ENCODE assay signal across 16 cellular contexts in the genomic region with DNA sequence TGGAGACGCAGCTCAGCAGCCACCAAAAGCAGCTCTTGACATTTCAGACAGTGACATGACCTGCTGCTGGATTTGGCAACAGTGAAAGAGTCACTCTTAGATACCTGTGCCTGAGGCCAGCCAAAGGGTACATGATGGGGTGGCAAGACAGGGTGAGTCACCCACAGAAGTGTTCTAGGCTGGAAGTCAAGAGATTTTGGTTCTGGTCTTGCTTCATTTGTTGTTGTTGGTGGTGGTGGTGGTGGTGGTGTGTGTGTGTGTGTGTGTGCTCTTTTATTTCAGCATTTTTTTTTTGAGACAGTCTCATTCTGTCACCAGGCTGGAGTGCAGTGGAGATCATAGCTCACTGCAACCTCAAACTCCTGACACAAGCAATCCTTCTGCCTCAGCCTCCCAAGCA. TPM values are rescaled to one million over a fixed set of nuclear protein-coding genes. Genes with fewer than 3 reads are reported as not detected.
A peak's percentile ranks its signal among the peaks of the same experiment; 100 is the strongest.
DNase-seq lines count a peak whose midpoint lies in the region; ATAC-seq and TF ChIP-seq lines count a peak whose summit lies in the region.
"Had no signal": no experiment of that assay in that cellular context is flagged by ENCODE, and none has a peak within 500 bp of the region (broad histone marks: within the 10 kb centered on the region; RNA-seq: fewer than 3 reads in every experiment).

No MANE protein-coding gene starts in this region.

- H3K18ac ChIP-seq in mesenchymal stem cell (ENCODE audit: low read depth in 1 of 2, low read length in 2 of 2): no peak overlapping the region

- H4K8ac ChIP-seq in mesenchymal stem cell (ENCODE audit: low read length): no peak overlapping the region

- H3F3A ChIP-seq in SK-N-SH (replicated peaks; ENCODE audit: insufficient read depth): no peaks in the 10 kb centered on the region

- CTCF ChIA-PET in SK-N-SH (lab: Yijun Ruan, JAX): interaction anchor here (1.5 kb wide), 1 partner anchor 10 kb away, joined by 4 read pairs; no protein-coding TSS in a partner anchor

- H3K27ac ChIP-seq in psoas muscle: peak overlapping the region; percentile 42
- no peak overlapping the region for H3K27ac ChIP-seq in mesenchymal stem cell (ENCODE audit: low read length, poor library complexity, severe bottlenecking)
- H3K27ac ChIP-seq in SK-N-SH (ENCODE audit: low read depth in 2 of 2, low read length in 1 of 2): no peak overlapping the region

- H3K9ac ChIP-seq in mesenchymal stem cell (ENCODE audit: low read length) (no peak overlapping the region), SK-N-SH (no peak overlapping the region)

- no peak overlapping the region for H2BK120ac ChIP-seq in mesenchymal stem cell (ENCODE audit: low read depth, low read length)

- no peaks in the 10 kb centered on the region for H3K27me3 Mint-ChIP-seq in activated T-cell treated with anti-CD3 and anti-CD28 coated beads, Interleukin-2, amount 50 U/mL, for 24 hours
- H3K27me3 Mint-ChIP-seq in IgD-negative memory B cell: no peaks in the 10 kb centered on the region

- H3K4me2 ChIP-seq in mesenchymal stem cell (ENCODE audit: low read length, poor library complexity, severe bottlenecking) (no peak overlapping the region), SK-N-SH (no peak overlapping the region)

- no peaks in the 10 kb centered on the region for H3K9me2 ChIP-seq in SK-N-SH

- H4K20me1 ChIP-seq in SK-N-SH (ENCODE audit: insufficient read depth): no peaks in the 10 kb centered on the region

- no peaks in the 10 kb centered on the region for H3K9me3 Mint-ChIP-seq in activated T-cell treated with anti-CD3 and anti-CD28 coated beads, Interleukin-2, amount 50 U/mL, for 24 hours
- H3K9me3 Mint-ChIP-seq in IgD-negative memory B cell: no peaks in the 10 kb centered on the region
- H3K9me3 Mint-ChIP-seq in activated naive CD4-positive, alpha-beta T cell treated with anti-CD3 and anti-CD28 coated beads, Interleukin-2, amount 50 U/mL, for 72 hours: peaks cover 0 to 5% of the 10 kb centered on the region in 2 donors
- H3K9me3 Mint-ChIP-seq: immature natural killer cell, nephron had no signal

- H3K9me3 ChIP-seq in psoas muscle (no peaks in the 10 kb centered on the region), mesenchymal stem cell (ENCODE audit: control insufficient read depth, low read length) (no peaks in the 10 kb centered on the region), SK-N-SH (no peaks in the 10 kb centered on the region)

- no peak for TF ChIP-seq EP300 in SK-N-SH (IDR thresholded peaks at IDR 0.05; ENCODE audit: borderline replicate concordance in 1 of 2, low read depth in 1 of 2, low read length in 1 of 2)

- H3K79me2 ChIP-seq in SK-N-SH (ENCODE audit: insufficient read depth): no peaks in the 10 kb centered on the region

- H4K91ac ChIP-seq in mesenchymal stem cell (ENCODE audit: low read length): no peak overlapping the region

- no peak overlapping the region for H2BK5ac ChIP-seq in mesenchymal stem cell (ENCODE audit: low read depth, low read length, poor library complexity, severe bottlenecking)

- H3K4me1 Mint-ChIP-seq in activated T-cell treated with anti-CD3 and anti-CD28 coated beads, Interleukin-2, amount 50 U/mL, for 24 hours (ENCODE audit: low read depth): peaks cover 37% of the 10 kb centered on the region
- peaks cover 7 to 24% (median 11%) of the 10 kb centered on the region in 3 donors for H3K4me1 Mint-ChIP-seq in IgD-negative memory B cell

- H3K79me1 ChIP-seq in mesenchymal stem cell (replicated peaks; ENCODE audit: low read length, poor library complexity, severe bottlenecking): no peaks in the 10 kb centered on the region

- H3K27me3 ChIP-seq in psoas muscle (ENCODE audit: insufficient read depth in 3 of 3, low read length in 2 of 3) (no peaks in the 10 kb centered on the region), mesenchymal stem cell (ENCODE audit: control insufficient read depth in 1 of 2, insufficient read depth in 1 of 2, low read length in 2 of 2) (peaks cover 0 to 39% of the 10 kb centered on the region in 2 experiments), SK-N-SH (ENCODE audit: insufficient read depth) (no peaks in the 10 kb centered on the region)

- H3K4me3 ChIP-seq in psoas muscle (no peak overlapping the region), mesenchymal stem cell (ENCODE audit: insufficient read depth in 1 of 2, low read depth in 1 of 2, low read length in 2 of 2) (no peak overlapping the region), SK-N-SH (ENCODE audit: low read depth in 2 of 2, low read length in 1 of 2) (no peak overlapping the region)

- TF ChIP-seq RAD21 in SK-N-SH (IDR thresholded peaks at IDR 0.05; ENCODE audit: low read length): no peak

- H2AK5ac ChIP-seq in mesenchymal stem cell (ENCODE audit: low read length, severe bottlenecking): no peak overlapping the region

- POLR2A ChIA-PET in SK-N-SH (lab: Yijun Ruan, JAX): no interaction called here

- no peak overlapping the region for H2BK12ac ChIP-seq in mesenchymal stem cell (ENCODE audit: low read length in 2 of 2)

- no peak overlapping the region for H3K4me3 Mint-ChIP-seq in activated T-cell treated with anti-CD3 and anti-CD28 coated beads, Interleukin-2, amount 50 U/mL, for 24 hours
- no peak overlapping the region for H3K4me3 Mint-ChIP-seq in IgD-negative memory B cell
- H3K4me3 Mint-ChIP-seq: immature natural killer cell, nephron had no signal

- H2AFZ ChIP-seq in mesenchymal stem cell (ENCODE audit: low read depth, low read length) (no peak overlapping the region), SK-N-SH (ENCODE audit: low read depth) (no peak overlapping the region)

- H2BK15ac ChIP-seq in mesenchymal stem cell (ENCODE audit: low read depth, poor library complexity, severe bottlenecking): no peak overlapping the region

- H3K23ac ChIP-seq in mesenchymal stem cell (ENCODE audit: low read length in 2 of 2): no peak overlapping the region

- no peak for TF ChIP-seq CTCF in psoas muscle (IDR thresholded peaks at IDR 0.05)
- TF ChIP-seq CTCF in SK-N-SH (IDR thresholded peaks at IDR 0.05): no peak

- peak overlapping the region; percentile 92 for H3K27ac Mint-ChIP-seq in activated T-cell treated with anti-CD3 and anti-CD28 coated beads, Interleukin-2, amount 50 U/mL, for 24 hours
- peak overlapping the region in 2 of 3 donors; percentile 25 to 67 for H3K27ac Mint-ChIP-seq in IgD-negative memory B cell
- H3K27ac Mint-ChIP-seq in activated naive CD4-positive, alpha-beta T cell treated with anti-CD3 and anti-CD28 coated beads, Interleukin-2, amount 50 U/mL, for 72 hours: peak overlapping the region; percentile 89 to 95

- peaks cover 29% of the 10 kb centered on the region for H3K36me3 Mint-ChIP-seq in activated T-cell treated with anti-CD3 and anti-CD28 coated beads, Interleukin-2, amount 50 U/mL, for 24 hours (ENCODE audit: low read depth)
- peaks cover 10% of the 10 kb centered on the region for H3K36me3 Mint-ChIP-seq in IgD-negative memory B cell
- H3K36me3 Mint-ChIP-seq in activated naive CD4-positive, alpha-beta T cell treated with anti-CD3 and anti-CD28 coated beads, Interleukin-2, amount 50 U/mL, for 72 hours: peaks cover 0 to 11% of the 10 kb centered on the region in 2 donors

- no peak overlapping the region for H3K4ac ChIP-seq in mesenchymal stem cell (ENCODE audit: low read depth in 1 of 2, low read length in 2 of 2)

- intact Hi-C loops in psoas muscle (cut with DNase I): loop anchor here in 1 of 2 donors (5.0 kb wide), 1 partner anchor 51 kb away; no protein-coding TSS in a partner anchor

- DNase-seq in activated T-cell treated with anti-CD3 and anti-CD28 coated beads, Interleukin-2, amount 50 U/mL, for 24 hours: no peak
- DNase-seq in activated T-cell treated with anti-CD3 and anti-CD28 coated beads, Interleukin-2, amount 50 U/mL, for 1 hour: no peak
- DNase-seq in activated naive CD4-positive, alpha-beta T cell treated with anti-CD3 and anti-CD28 coated beads, Interleukin-2, amount 50 U/mL, for 72 hours (ENCODE audit: low spot score in 2 of 2): peak in 1 of 2 donors; percentile 36
- peak; percentile 22 to 73 for DNase-seq in psoas muscle
- DNase-seq in mesenchymal stem cell: no peak
- no peak for DNase-seq in SK-N-SH
- DNase-seq: amygdala, immature natural killer cell, NCI-H1105, NCI-H524 treated with DMSO at 0.1 percent for 48 hours had no signal

- H3K14ac ChIP-seq in mesenchymal stem cell (ENCODE audit: low read length in 2 of 2): no peak overlapping the region

- H3K36me3 ChIP-seq in psoas muscle (ENCODE audit: insufficient read depth in 1 of 2, low read depth in 1 of 2): no peaks in the 10 kb centered on the region
- H3K36me3 ChIP-seq in mesenchymal stem cell (ENCODE audit: control insufficient read depth in 1 of 2, insufficient read depth in 2 of 2, low read depth in 1 of 2, low read length in 2 of 2): no peaks in the 10 kb centered on the region
- no peaks in the 10 kb centered on the region for H3K36me3 ChIP-seq in SK-N-SH (replicated peaks in 1 of 2; ENCODE audit: control insufficient read depth in 1 of 2, insufficient read depth in 2 of 2, low read length in 1 of 2)

- 20 to 35% (median 33%) methylated on average over 1 of the region's 1 CpG for WGBS in psoas muscle, 3 donors
- 79% methylated on average over 1 of the region's 1 CpG for WGBS in mesenchymal stem cell
- 88% methylated on average over 1 of the region's 1 CpG for WGBS in SK-N-SH (ENCODE audit: low lambda C conversion rate)

- H3K4me1 ChIP-seq in psoas muscle (no peaks in the 10 kb centered on the region), mesenchymal stem cell (ENCODE audit: control insufficient read depth, insufficient read depth, low read depth, low read length) (peaks cover 3% of the 10 kb centered on the region), SK-N-SH (ENCODE audit: control insufficient read depth in 1 of 2, insufficient read depth in 2 of 2, low read depth in 1 of 2, low read length in 1 of 2) (peaks cover 0 to 4% of the 10 kb centered on the region in 2 experiments; a peak in 1 of 4 replicates)

- ATAC-seq in activated naive CD4-positive, alpha-beta T cell treated with anti-CD3 and anti-CD28 coated beads, Interleukin-2, amount 50 U/mL, for 72 hours: peak; percentile 81 to 86
- ATAC-seq in psoas muscle (peak; percentile 83 to 98 (median 97)), HG02763 (IDR thresholded peaks at IDR 0.05; ENCODE audit: unreplicated experiment) (no peak)

RNA-seq across cellular contexts. Expression of a gene that starts 25.8 kb away (rescaled TPM):
- polyA plus RNA-seq in IgD-negative memory B cell: 17.6 TPM
- 10 to 100 TPM in 1 of 2 donors, 1 to 10 TPM in 1; 9.0 to 12.6 TPM for total RNA-seq in activated naive CD4-positive, alpha-beta T cell treated with anti-CD3 and anti-CD28 coated beads, Interleukin-2, amount 50 U/mL, for 72 hours
- 1 to 10 TPM in 1 of 4 donors, under 1 TPM in 3; 0.19 to 1.6 (median 0.45) TPM for total RNA-seq in psoas muscle
- under 1 TPM; 0.13 to 0.44 (median 0.25) TPM for polyA plus RNA-seq in psoas muscle
- polyA plus RNA-seq in mesenchymal stem cell (2013, experiment 1 of 2): not detected
- not detected for polyA plus RNA-seq in mesenchymal stem cell (2013, experiment 2 of 2)
- 0.07 TPM in 1 of 2 replicates, not detected in the other for polyA plus RNA-seq in SK-N-SH (2012; rRNA removed)
- polyA plus RNA-seq in SK-N-SH (2012; cell fraction: cytosol; rRNA removed): not detected in 2 replicates
- 0.05 TPM in 1 of 2 replicates, not detected in the other for polyA plus RNA-seq in SK-N-SH (2012; cell fraction: nucleus; rRNA removed)
- total RNA-seq: dermis microvascular lymphatic vessel endothelial cell, fibroblast of villous mesenchyme, HT-29 had no signal

RNA-seq across cellular contexts. Expression of a gene that starts 39.4 kb away (rescaled TPM):
- polyA plus RNA-seq in IgD-negative memory B cell (7.2 TPM), psoas muscle (10 to 100 TPM; 27.4 to 41.8 (median 30.5) TPM), SK-N-SH (2012; rRNA removed) (9.0 and 13.7 TPM in 2 replicates)
- total RNA-seq in activated naive CD4-positive, alpha-beta T cell treated with anti-CD3 and anti-CD28 coated beads, Interleukin-2, amount 50 U/mL, for 72 hours: 10 to 100 TPM; 16.1 to 21.0 TPM
- 10 to 100 TPM; 25.2 to 48.8 (median 38.7) TPM for total RNA-seq in psoas muscle
- 9.7 TPM for polyA plus RNA-seq in mesenchymal stem cell (2013, experiment 1 of 2)
- 9.6 TPM for polyA plus RNA-seq in mesenchymal stem cell (2013, experiment 2 of 2)
- 9.9 and 11.0 TPM in 2 replicates for polyA plus RNA-seq in SK-N-SH (2012; cell fraction: cytosol; rRNA removed)
- polyA plus RNA-seq in SK-N-SH (2012; cell fraction: nucleus; rRNA removed): 4.0 and 5.6 TPM in 2 replicates

RNA-seq across cellular contexts. Expression of a gene that starts 56.6 kb away (rescaled TPM):
- polyA plus RNA-seq in IgD-negative memory B cell (28.3 TPM), psoas muscle (1 to 10 TPM; 3.6 to 7.9 (median 7.7) TPM), SK-N-SH (2012; rRNA removed) (5.7 and 6.2 TPM in 2 replicates)
- total RNA-seq in activated naive CD4-positive, alpha-beta T cell treated with anti-CD3 and anti-CD28 coated beads, Interleukin-2, amount 50 U/mL, for 72 hours: 10 to 100 TPM; 13.8 to 23.0 TPM
- total RNA-seq in psoas muscle: 10 to 100 TPM in 2 of 4 donors, 1 to 10 TPM in 2; 5.6 to 12.2 (median 10.2) TPM
- polyA plus RNA-seq in mesenchymal stem cell (2013, experiment 1 of 2): 35.3 TPM
- polyA plus RNA-seq in mesenchymal stem cell (2013, experiment 2 of 2): 36.1 TPM
- polyA plus RNA-seq in SK-N-SH (2012; cell fraction: cytosol; rRNA removed): 4.4 and 6.3 TPM in 2 replicates
- 2.7 and 2.9 TPM in 2 replicates for polyA plus RNA-seq in SK-N-SH (2012; cell fraction: nucleus; rRNA removed)
- total RNA-seq: HT-29 had no signal

Comparison
In these comparisons a context has a peak if more than half of its experiments do, and no peak if none do; other contexts are left out.
1. DNase-seq: peak in psoas muscle (2 of 2); none in activated T-cell treated with anti-CD3 and anti-CD28 coated beads, Interleukin-2, amount 50 U/mL, for 24 hours (single experiment), activated T-cell treated with anti-CD3 and anti-CD28 coated beads, Interleukin-2, amount 50 U/mL, for 1 hour (single experiment), mesenchymal stem cell (single experiment) and SK-N-SH (single experiment).
2. RNA of a gene that starts 25.8 kb away (polyA plus RNA-seq): 17.6 TPM in IgD-negative memory B cell (single experiment); 0.13 to 0.44 TPM in psoas muscle and 0.05 to 0.07 TPM in SK-N-SH; every median in the first group is over 10 times any median in the second.
3. Peak in every context shown above with its lines, with median percentiles within 50 percentile points of each other: H3K27ac Mint-ChIP-seq.